In the genomic region with DNA sequence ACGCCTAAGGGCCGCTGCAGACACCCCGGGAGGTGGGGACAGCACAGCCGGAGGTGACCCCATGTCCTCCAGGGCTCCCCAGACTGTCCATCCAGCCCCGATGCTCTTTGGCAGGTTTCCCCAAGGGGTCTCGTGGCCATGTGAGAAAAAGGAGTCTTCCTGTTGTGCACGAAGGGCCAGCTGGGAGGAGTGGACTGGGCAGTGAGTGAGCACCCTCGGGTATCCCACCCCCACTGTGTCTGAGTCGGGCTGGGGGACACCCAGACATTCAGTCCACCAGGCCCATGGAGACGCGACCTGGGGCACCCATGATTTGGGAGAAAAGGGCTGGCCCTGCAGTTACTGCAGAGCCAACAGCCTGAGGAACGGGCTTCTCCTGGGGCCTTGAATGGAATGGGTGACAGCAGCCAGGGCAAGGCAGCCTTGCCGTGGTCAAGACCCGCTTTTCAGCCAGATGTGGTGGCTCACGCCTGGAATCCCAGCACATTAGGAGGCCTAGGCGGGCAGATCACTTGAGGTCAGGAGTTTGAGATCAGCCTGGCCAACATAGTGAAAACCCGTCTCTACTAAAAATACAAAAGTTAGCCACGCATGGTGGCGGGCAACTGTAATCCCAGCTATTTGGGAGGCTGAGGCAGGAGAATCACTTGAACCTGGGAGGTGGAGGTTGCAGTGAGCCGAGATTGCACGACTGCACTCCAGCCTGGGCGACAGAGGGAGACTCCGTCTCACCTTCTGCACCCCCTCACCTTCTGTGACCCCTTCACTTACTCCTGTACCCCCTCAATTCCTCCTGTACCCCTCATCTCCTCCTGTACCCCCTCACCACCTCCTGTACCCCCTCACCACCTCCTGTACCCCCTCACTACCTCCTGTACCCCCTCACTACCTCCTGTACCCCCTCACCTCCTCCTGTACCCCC, we compare ENCODE assay signal across 1 cellular context.
TF ChIP-seq lines count a peak whose summit lies in the region.

No MANE protein-coding gene starts in this region.

TF ChIP-seq in K562, 482 proteins besides CTCF, POLR2A, EP300 and RAD21:
- TF ChIP-seq BRCA1 (IDR thresholded peaks at IDR 0.05): no peak
- no peak for TF ChIP-seq BRCA1 (CRISPR knock-in tag; IDR thresholded peaks at IDR 0.05)
- TF ChIP-seq TEAD4 (IDR thresholded peaks at IDR 0.05; ENCODE audit: low read length): no peak
- TF ChIP-seq TEAD4 (CRISPR knock-in tag; IDR thresholded peaks at IDR 0.05; ENCODE audit: borderline replicate concordance): no peak
- TF ChIP-seq GATA2 (CRISPR knock-in tag; IDR thresholded peaks at IDR 0.05): no peak
- no peak for TF ChIP-seq ZNF589 (CRISPR knock-in tag; IDR thresholded peaks at IDR 0.05; ENCODE audit: low read depth)
- no peak for TF ChIP-seq RAD51 (IDR thresholded peaks at IDR 0.05; ENCODE audit: borderline replicate concordance, low read depth)
- no peak for TF ChIP-seq U2AF2 (optimal IDR thresholded peaks at IDR 0.05; ENCODE audit: low read depth, low read length)
- no peak for TF ChIP-seq ZFP30 (CRISPR knock-in tag; IDR thresholded peaks at IDR 0.05; ENCODE audit: borderline replicate concordance)
- no peak for TF ChIP-seq CHD4 (IDR thresholded peaks at IDR 0.05; ENCODE audit: insufficient read depth, insufficient replicate concordance, low read depth, low read length, poor library complexity, severe bottlenecking)
- no peak for TF ChIP-seq CHD1 (IDR thresholded peaks at IDR 0.05; ENCODE audit: low read length)
- TF ChIP-seq ZC3H8 (IDR thresholded peaks at IDR 0.05): no peak
- TF ChIP-seq, protein P1, sequence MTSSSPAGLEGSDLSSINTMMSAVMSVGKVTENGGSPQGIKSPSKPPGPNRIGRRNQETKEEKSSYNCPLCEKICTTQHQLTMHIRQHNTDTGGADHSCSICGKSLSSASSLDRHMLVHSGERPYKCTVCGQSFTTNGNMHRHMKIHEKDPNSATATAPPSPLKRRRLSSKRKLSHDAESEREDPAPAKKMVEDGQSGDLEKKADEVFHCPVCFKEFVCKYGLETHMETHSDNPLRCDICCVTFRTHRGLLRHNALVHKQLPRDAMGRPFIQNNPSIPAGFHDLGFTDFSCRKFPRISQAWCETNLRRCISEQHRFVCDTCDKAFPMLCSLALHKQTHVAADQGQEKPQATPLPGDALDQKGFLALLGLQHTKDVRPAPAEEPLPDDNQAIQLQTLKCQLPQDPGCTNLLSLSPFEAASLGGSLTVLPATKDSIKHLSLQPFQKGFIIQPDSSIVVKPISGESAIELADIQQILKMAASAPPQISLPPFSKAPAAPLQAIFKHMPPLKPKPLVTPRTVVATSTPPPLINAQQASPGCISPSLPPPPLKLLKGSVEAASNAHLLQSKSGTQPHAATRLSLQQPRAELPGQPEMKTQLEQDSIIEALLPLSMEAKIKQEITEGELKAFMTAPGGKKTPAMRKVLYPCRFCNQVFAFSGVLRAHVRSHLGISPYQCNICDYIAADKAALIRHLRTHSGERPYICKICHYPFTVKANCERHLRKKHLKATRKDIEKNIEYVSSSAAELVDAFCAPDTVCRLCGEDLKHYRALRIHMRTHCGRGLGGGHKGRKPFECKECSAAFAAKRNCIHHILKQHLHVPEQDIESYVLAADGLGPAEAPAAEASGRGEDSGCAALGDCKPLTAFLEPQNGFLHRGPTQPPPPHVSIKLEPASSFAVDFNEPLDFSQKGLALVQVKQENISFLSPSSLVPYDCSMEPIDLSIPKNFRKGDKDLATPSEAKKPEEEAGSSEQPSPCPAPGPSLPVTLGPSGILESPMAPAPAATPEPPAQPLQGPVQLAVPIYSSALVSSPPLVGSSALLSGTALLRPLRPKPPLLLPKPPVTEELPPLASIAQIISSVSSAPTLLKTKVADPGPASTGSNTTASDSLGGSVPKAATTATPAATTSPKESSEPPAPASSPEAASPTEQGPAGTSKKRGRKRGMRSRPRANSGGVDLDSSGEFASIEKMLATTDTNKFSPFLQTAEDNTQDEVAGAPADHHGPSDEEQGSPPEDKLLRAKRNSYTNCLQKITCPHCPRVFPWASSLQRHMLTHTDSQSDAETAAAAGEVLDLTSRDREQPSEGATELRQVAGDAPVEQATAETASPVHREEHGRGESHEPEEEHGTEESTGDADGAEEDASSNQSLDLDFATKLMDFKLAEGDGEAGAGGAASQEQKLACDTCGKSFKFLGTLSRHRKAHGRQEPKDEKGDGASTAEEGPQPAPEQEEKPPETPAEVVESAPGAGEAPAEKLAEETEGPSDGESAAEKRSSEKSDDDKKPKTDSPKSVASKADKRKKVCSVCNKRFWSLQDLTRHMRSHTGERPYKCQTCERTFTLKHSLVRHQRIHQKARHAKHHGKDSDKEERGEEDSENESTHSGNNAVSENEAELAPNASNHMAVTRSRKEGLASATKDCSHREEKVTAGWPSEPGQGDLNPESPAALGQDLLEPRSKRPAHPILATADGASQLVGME (CRISPR knock-in tag; IDR thresholded peaks at IDR 0.05): no peak
- TF ChIP-seq POLR2AphosphoS2 (IDR thresholded peaks at IDR 0.05; ENCODE audit: low read length): no peak
